ENCODE assay signal across 11 cellular contexts in the genomic region with DNA sequence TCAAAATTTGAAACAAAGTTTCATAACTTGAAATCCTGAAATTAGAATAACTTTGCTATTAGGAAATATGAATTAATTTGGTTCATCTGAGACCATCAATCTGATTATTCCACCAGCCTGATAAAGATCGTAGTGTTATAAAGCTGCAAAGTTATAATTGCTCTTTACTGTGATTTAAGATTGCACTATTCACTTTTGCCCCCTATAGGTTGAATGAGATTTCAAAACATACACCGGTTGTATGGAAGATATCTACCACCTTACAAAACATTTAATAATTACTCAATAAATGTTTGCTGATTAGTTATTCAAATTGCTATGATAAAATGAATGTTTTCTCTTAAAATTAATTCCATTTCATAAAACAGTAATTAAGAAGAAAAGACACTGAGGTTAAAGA. TPM values are rescaled to one million over a fixed set of nuclear protein-coding genes. Genes with fewer than 3 reads are reported as not detected.
DNase-seq lines count a peak whose midpoint lies in the region; FAIRE-seq and TF ChIP-seq lines count a peak whose summit lies in the region.
"Had no signal": no experiment of that assay in that cellular context is flagged by ENCODE, and none has a peak within 500 bp of the region (broad histone marks: within the 10 kb centered on the region; RNA-seq: fewer than 3 reads in every experiment).

No MANE protein-coding gene starts in this region.

- peak; percentile 25 for TF ChIP-seq CTCF in bronchial epithelial cell (IDR thresholded peaks at IDR 0.05; ENCODE audit: insufficient read depth, low read length, severe bottlenecking)
- peak; percentile 10 for TF ChIP-seq CTCF in nephron progenitor cell (IDR thresholded peaks at IDR 0.05)
- TF ChIP-seq CTCF in D721Med (IDR thresholded peaks at IDR 0.05; ENCODE audit: insufficient read depth, missing control alignments) = no peak

- FAIRE-seq in bronchial epithelial cell (lab: Jason Lieb, UNC) (no peak), D721Med (lab: Jason Lieb, UNC) (no peak)

- H3K4me1 Mint-ChIP-seq in nephron progenitor cell = no peaks in the 10 kb centered on the region
- H3K4me1 Mint-ChIP-seq: stimulated activated naive B cell treated with anti-CD40 and anti-IgM and Interleukin-4, amounts not matched to agents 10 μg/mL and 1 μg/mL and 100 μg/mL, for 72 hours had no signal

- H3K27me3 Mint-ChIP-seq in nephron progenitor cell (ENCODE audit: low read depth, poor library complexity) = no peaks in the 10 kb centered on the region
- H3K27me3 Mint-ChIP-seq: stimulated activated naive B cell treated with anti-CD40 and anti-IgM and Interleukin-4, amounts not matched to agents 10 μg/mL and 1 μg/mL and 100 μg/mL, for 72 hours had no signal

- H3K9me3 Mint-ChIP-seq in nephron progenitor cell = no peaks in the 10 kb centered on the region
- H3K9me3 Mint-ChIP-seq: stimulated activated naive B cell treated with anti-CD40 and anti-IgM and Interleukin-4, amounts not matched to agents 10 μg/mL and 1 μg/mL and 100 μg/mL, for 72 hours had no signal

- H3K27ac Mint-ChIP-seq in nephron progenitor cell = no peak overlapping the region
- H3K27ac Mint-ChIP-seq: stimulated activated naive B cell treated with anti-CD40 and anti-IgM and Interleukin-4, amounts not matched to agents 10 μg/mL and 1 μg/mL and 100 μg/mL, for 72 hours had no signal

- no peak overlapping the region for H3K4me3 Mint-ChIP-seq in nephron progenitor cell
- H3K4me3 Mint-ChIP-seq: stimulated activated naive B cell treated with anti-CD40 and anti-IgM and Interleukin-4, amounts not matched to agents 10 μg/mL and 1 μg/mL and 100 μg/mL, for 72 hours had no signal

- no peak overlapping the region for H3K4me3 ChIP-seq in bronchial epithelial cell (ENCODE audit: low read depth, low read length)

- H3K27me3 ChIP-seq in bronchial epithelial cell (ENCODE audit: control insufficient read depth, insufficient read depth, low read length) = no peaks in the 10 kb centered on the region

- DNase-seq in ELR (ENCODE audit: low read depth) = peak; percentile 46
- peak; percentile 6 for DNase-seq in NAMALWA (ENCODE audit: low spot score)
- peak; percentile 31 for DNase-seq in bronchial epithelial cell (ENCODE audit: low read depth)
- DNase-seq in nephron progenitor cell = no peak
- no peak for DNase-seq in AG08395 (ENCODE audit: low spot score)
- DNase-seq in D721Med (ENCODE audit: insufficient read length, low spot score) = no peak
- no peak for DNase-seq in NCI-H1417 treated with DMSO at 0.1 percent for 48 hours (lab: John Stamatoyannopoulos, UW)
- no peak for DNase-seq in SKM-1 treated with dmso at 0.1 percent for 144 hours (lab: John Stamatoyannopoulos, UW; ENCODE audit: unreplicated experiment)
- DNase-seq: activated CD8-positive, alpha-beta memory T cell treated with anti-CD3 and anti-CD28 coated beads, Interleukin-2, amount 50 U/mL, for 4 hours; stimulated activated naive B cell treated with anti-CD40 and anti-IgM and Interleukin-4, amounts not matched to agents 10 μg/mL and 1 μg/mL and 100 μg/mL, for 72 hours; T-helper 1 cell had no signal

- H3K36me3 ChIP-seq in bronchial epithelial cell (ENCODE audit: control insufficient read depth, insufficient read depth, low read length) = no peaks in the 10 kb centered on the region

- H3K36me3 Mint-ChIP-seq in nephron progenitor cell (ENCODE audit: low read depth) = peaks cover 30% of the 10 kb centered on the region

RNA-seq across cellular contexts. Expression of a gene that starts 26.1 kb away (rescaled TPM):
- total RNA-seq in bronchial epithelial cell = 19.0 and 27.8 TPM in 2 replicates

RNA-seq across cellular contexts. Expression of a gene that starts 26.3 kb away (rescaled TPM):
- 26.6 and 28.9 TPM in 2 replicates for total RNA-seq in bronchial epithelial cell

Comparison
In these comparisons a context has a peak if more than half of its experiments do, and no peak if none do; other contexts are left out.
1. DNase-seq: peak in ELR (single experiment), NAMALWA (single experiment) and bronchial epithelial cell (single experiment); none in nephron progenitor cell (single experiment), AG08395 (single experiment), D721Med (single experiment), NCI-H1417 treated with DMSO at 0.1 percent for 48 hours (single experiment) and SKM-1 treated with dmso at 0.1 percent for 144 hours (single experiment).